In the genomic region with DNA sequence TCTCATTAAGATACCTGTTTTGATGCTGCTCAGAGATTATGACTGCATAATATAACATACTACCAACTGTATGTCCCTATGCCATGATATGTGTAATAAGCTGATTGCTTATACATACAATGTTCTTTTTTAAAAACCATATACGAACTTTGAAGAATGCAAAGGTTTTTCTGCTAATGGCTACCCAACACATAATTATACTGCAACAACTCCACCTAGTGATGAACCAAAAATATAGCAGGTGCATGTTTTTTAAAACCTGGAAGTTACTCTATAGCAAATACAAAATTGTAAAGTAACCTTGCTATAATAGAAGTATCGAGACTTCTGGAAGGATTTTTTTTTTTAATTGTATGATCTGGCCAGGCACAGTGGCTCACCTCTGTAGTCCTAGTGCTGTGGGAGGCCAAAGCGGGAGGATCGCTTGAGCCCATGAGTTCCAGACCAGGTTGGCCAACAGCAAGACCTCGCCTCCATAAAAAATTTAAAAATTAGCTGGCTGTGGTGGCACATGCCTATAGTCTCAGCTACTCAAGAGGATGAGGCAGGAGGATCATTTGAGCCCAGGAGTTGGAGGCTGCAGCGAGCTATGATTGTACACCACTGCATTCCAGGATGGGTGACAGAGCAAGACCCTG, we compare ENCODE assay signal across 8 cellular contexts. TPM values are rescaled to one million over a fixed set of nuclear protein-coding genes. Genes with fewer than 3 reads are reported as not detected.
A peak's percentile ranks its signal among the peaks of the same experiment; 100 is the strongest.
DNase-seq lines count a peak whose midpoint lies in the region; ATAC-seq and TF ChIP-seq lines count a peak whose summit lies in the region.

No MANE protein-coding gene starts in this region.

- H3K4me1 Mint-ChIP-seq in activated CD4-positive, alpha-beta T cell treated with anti-CD3 and anti-CD28 coated beads, Interleukin-2, amount 10 ng/mL, durations not matched to agents 7 days and 5 days, result no peaks in the 10 kb centered on the region
- no peaks in the 10 kb centered on the region for H3K4me1 Mint-ChIP-seq in activated naive CD4-positive, alpha-beta T cell treated with anti-CD3 and anti-CD28 coated beads, Interleukin-2, amount 10 ng/mL, durations not matched to agents 7 days and 5 days

- DNase-seq in GM10266 (ENCODE audit: extremely low spot score) (peak; percentile 39), NCI-H2227 (lab: John Stamatoyannopoulos, UW; ENCODE audit: unreplicated experiment) (peak; percentile 0), cerebellum (ENCODE audit: low spot score) (peak; percentile 38), lower lobe of right lung (no peak), posterior cingulate gyrus (no peak)
- DNase-seq in activated CD4-positive, alpha-beta T cell treated with anti-CD3 and anti-CD28 coated beads, Interleukin-2, amount 10 ng/mL, durations not matched to agents 7 days and 5 days, result no peak
- no peak for DNase-seq in activated naive CD4-positive, alpha-beta T cell treated with anti-CD3 and anti-CD28 coated beads, Interleukin-2, amount 10 ng/mL, durations not matched to agents 7 days and 5 days

- H3K4me3 Mint-ChIP-seq in activated CD4-positive, alpha-beta T cell treated with anti-CD3 and anti-CD28 coated beads, Interleukin-2, amount 10 ng/mL, durations not matched to agents 7 days and 5 days, result no peak overlapping the region
- H3K4me3 Mint-ChIP-seq in activated naive CD4-positive, alpha-beta T cell treated with anti-CD3 and anti-CD28 coated beads, Interleukin-2, amount 10 ng/mL, durations not matched to agents 7 days and 5 days, result no peak overlapping the region

- H3K4me1 ChIP-seq in lower lobe of right lung, result peaks cover 8% of the 10 kb centered on the region

- no peaks in the 10 kb centered on the region for H3K36me3 ChIP-seq in lower lobe of right lung

- H3K36me3 Mint-ChIP-seq in activated CD4-positive, alpha-beta T cell treated with anti-CD3 and anti-CD28 coated beads, Interleukin-2, amount 10 ng/mL, durations not matched to agents 7 days and 5 days (ENCODE audit: low read depth), result no peaks in the 10 kb centered on the region
- H3K36me3 Mint-ChIP-seq in activated naive CD4-positive, alpha-beta T cell treated with anti-CD3 and anti-CD28 coated beads, Interleukin-2, amount 10 ng/mL, durations not matched to agents 7 days and 5 days, result no peaks in the 10 kb centered on the region

- H3K27ac ChIP-seq in 22Rv1, result no peak overlapping the region
- no peak overlapping the region for H3K27ac ChIP-seq in lower lobe of right lung

- ATAC-seq in lower lobe of right lung, result peak in 1 of 2 donors; percentile 65

- no peaks in the 10 kb centered on the region for H3K27me3 ChIP-seq in lower lobe of right lung (ENCODE audit: low read depth)

- H3K9me3 ChIP-seq in lower lobe of right lung, result no peaks in the 10 kb centered on the region

- no peak overlapping the region for H3K4me3 ChIP-seq in lower lobe of right lung

- no peak overlapping the region for H3K27ac Mint-ChIP-seq in activated CD4-positive, alpha-beta T cell treated with anti-CD3 and anti-CD28 coated beads, Interleukin-2, amount 10 ng/mL, durations not matched to agents 7 days and 5 days
- H3K27ac Mint-ChIP-seq in activated naive CD4-positive, alpha-beta T cell treated with anti-CD3 and anti-CD28 coated beads, Interleukin-2, amount 10 ng/mL, durations not matched to agents 7 days and 5 days, result no peak overlapping the region

- POLR2A ChIA-PET in activated CD4-positive, alpha-beta T cell treated with anti-CD3 and anti-CD28 coated beads, Interleukin-2, amount 10 ng/mL, durations not matched to agents 7 days and 5 days (lab: Charles Lee), result no interaction called here

- TF ChIP-seq CTCF in 22Rv1 (IDR thresholded peaks at IDR 0.05), result peak; percentile 77
- peak; percentile 59 for TF ChIP-seq CTCF in GM10266 (IDR thresholded peaks at IDR 0.05; ENCODE audit: control insufficient read depth, insufficient read depth, low read depth, missing control alignments)
- peak; percentile 61 for TF ChIP-seq CTCF in lower lobe of right lung (IDR thresholded peaks at IDR 0.05)

- no peaks in the 10 kb centered on the region for H3K9me3 Mint-ChIP-seq in activated CD4-positive, alpha-beta T cell treated with anti-CD3 and anti-CD28 coated beads, Interleukin-2, amount 10 ng/mL, durations not matched to agents 7 days and 5 days
- H3K9me3 Mint-ChIP-seq in activated naive CD4-positive, alpha-beta T cell treated with anti-CD3 and anti-CD28 coated beads, Interleukin-2, amount 10 ng/mL, durations not matched to agents 7 days and 5 days, result no peaks in the 10 kb centered on the region

- H3K27me3 Mint-ChIP-seq in activated CD4-positive, alpha-beta T cell treated with anti-CD3 and anti-CD28 coated beads, Interleukin-2, amount 10 ng/mL, durations not matched to agents 7 days and 5 days, result peaks cover 2% of the 10 kb centered on the region
- H3K27me3 Mint-ChIP-seq in activated naive CD4-positive, alpha-beta T cell treated with anti-CD3 and anti-CD28 coated beads, Interleukin-2, amount 10 ng/mL, durations not matched to agents 7 days and 5 days, result peaks cover 9% of the 10 kb centered on the region

- intact Hi-C loops in lower lobe of right lung (cut with DNase I) (loop anchor here (10.0 kb wide), 1 partner anchor 330 kb away; no protein-coding TSS in a partner anchor), posterior cingulate gyrus (cut with DNase I) (loop anchor here (2.0 to 10.0 kb wide), 3 partner anchors 140 to 438 kb away; no protein-coding TSS in a partner anchor)

- CTCF ChIA-PET in activated CD4-positive, alpha-beta T cell treated with anti-CD3 and anti-CD28 coated beads, Interleukin-2, amount 10 ng/mL, durations not matched to agents 7 days and 5 days (lab: Charles Lee), result interaction anchor here (2.9 kb wide), 1 partner anchor 331 kb away, joined by 12 read pairs; no protein-coding TSS in a partner anchor
- CTCF ChIA-PET in activated naive CD4-positive, alpha-beta T cell treated with anti-CD3 and anti-CD28 coated beads, Interleukin-2, amount 10 ng/mL, durations not matched to agents 7 days and 5 days (lab: Charles Lee), result interaction anchor here (0.8 to 7.4 kb wide), 5 partner anchors 9 to 618 kb away, joined by 3 to 73 read pairs (median 3); no protein-coding TSS in a partner anchor

RNA-seq across cellular contexts. Expression of a gene that starts 49.1 kb away (rescaled TPM):
- total RNA-seq in cerebellum, result 59.3 TPM
- 6.9 TPM for total RNA-seq in lower lobe of right lung
- total RNA-seq in activated CD4-positive, alpha-beta T cell treated with anti-CD3 and anti-CD28 coated beads, Interleukin-2, amount 10 ng/mL, durations not matched to agents 7 days and 5 days, result 1 to 10 TPM; 1.9 to 2.6 TPM

Comparison
In these comparisons a context has a peak if more than half of its experiments do, and no peak if none do; other contexts are left out.
1. DNase-seq: peak in GM10266 (single experiment), NCI-H2227 (single experiment) and cerebellum (single experiment); none in lower lobe of right lung (single experiment), activated CD4-positive, alpha-beta T cell treated with anti-CD3 and anti-CD28 coated beads, Interleukin-2, amount 10 ng/mL, durations not matched to agents 7 days and 5 days (single experiment), activated naive CD4-positive, alpha-beta T cell treated with anti-CD3 and anti-CD28 coated beads, Interleukin-2, amount 10 ng/mL, durations not matched to agents 7 days and 5 days (single experiment) and posterior cingulate gyrus (0 of 10).
2. Peak in every context shown above with its lines, with median percentiles within 50 percentile points of each other: CTCF ChIP-seq.